Comparison of ENCODE assay signal across 1 cellular context in the genomic region with DNA sequence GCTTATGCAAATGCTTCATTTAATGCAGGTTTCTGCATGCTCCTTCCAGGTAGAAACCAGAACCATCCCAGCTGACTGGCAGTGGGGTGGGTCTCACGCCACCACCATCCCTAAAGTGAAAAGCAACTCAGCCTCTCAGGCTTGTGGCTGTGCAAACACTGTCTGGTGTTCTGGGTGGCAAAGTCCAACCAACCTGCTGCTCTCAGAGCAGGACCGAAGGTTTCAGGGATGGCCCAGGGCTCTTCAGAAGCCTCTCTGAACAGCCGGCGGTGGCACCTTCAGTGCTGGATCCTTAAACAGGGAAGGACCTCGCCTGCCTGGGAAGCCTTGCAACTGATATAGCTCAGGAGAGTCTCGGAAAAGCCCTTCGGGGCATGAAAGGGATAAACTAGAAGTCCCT.
TF ChIP-seq lines count a peak whose summit lies in the region.

No MANE protein-coding gene starts in this region.

TF ChIP-seq in HepG2, 621 proteins besides CTCF, POLR2A, EP300 and RAD21:
- peak; percentile 47; the same call in 1 of the 2 replicates for TF ChIP-seq ZNF564 (CRISPR knock-in tag; IDR thresholded peaks at IDR 0.05)
- TF ChIP-seq THYN1 (CRISPR knock-in tag; IDR thresholded peaks at IDR 0.05; ENCODE audit: borderline replicate concordance, low read depth) = no peak
- 0 out of 2 replicates have a peak, but pooled peaks have one; percentile 27 for TF ChIP-seq HDAC1 (CRISPR knock-in tag; IDR thresholded peaks at IDR 0.05)
- TF ChIP-seq HNF4A (CRISPR knock-in tag; IDR thresholded peaks at IDR 0.05) = peak; percentile 87
- TF ChIP-seq HNF4G (IDR thresholded peaks at IDR 0.05; ENCODE audit: borderline replicate concordance, low read depth, low read length) = peak; percentile 42; the same call in 1 of the 2 replicates
- no peak for TF ChIP-seq HNF4G (CRISPR knock-in tag; IDR thresholded peaks at IDR 0.05; ENCODE audit: borderline replicate concordance, low read depth)
- TF ChIP-seq, protein P1, sequence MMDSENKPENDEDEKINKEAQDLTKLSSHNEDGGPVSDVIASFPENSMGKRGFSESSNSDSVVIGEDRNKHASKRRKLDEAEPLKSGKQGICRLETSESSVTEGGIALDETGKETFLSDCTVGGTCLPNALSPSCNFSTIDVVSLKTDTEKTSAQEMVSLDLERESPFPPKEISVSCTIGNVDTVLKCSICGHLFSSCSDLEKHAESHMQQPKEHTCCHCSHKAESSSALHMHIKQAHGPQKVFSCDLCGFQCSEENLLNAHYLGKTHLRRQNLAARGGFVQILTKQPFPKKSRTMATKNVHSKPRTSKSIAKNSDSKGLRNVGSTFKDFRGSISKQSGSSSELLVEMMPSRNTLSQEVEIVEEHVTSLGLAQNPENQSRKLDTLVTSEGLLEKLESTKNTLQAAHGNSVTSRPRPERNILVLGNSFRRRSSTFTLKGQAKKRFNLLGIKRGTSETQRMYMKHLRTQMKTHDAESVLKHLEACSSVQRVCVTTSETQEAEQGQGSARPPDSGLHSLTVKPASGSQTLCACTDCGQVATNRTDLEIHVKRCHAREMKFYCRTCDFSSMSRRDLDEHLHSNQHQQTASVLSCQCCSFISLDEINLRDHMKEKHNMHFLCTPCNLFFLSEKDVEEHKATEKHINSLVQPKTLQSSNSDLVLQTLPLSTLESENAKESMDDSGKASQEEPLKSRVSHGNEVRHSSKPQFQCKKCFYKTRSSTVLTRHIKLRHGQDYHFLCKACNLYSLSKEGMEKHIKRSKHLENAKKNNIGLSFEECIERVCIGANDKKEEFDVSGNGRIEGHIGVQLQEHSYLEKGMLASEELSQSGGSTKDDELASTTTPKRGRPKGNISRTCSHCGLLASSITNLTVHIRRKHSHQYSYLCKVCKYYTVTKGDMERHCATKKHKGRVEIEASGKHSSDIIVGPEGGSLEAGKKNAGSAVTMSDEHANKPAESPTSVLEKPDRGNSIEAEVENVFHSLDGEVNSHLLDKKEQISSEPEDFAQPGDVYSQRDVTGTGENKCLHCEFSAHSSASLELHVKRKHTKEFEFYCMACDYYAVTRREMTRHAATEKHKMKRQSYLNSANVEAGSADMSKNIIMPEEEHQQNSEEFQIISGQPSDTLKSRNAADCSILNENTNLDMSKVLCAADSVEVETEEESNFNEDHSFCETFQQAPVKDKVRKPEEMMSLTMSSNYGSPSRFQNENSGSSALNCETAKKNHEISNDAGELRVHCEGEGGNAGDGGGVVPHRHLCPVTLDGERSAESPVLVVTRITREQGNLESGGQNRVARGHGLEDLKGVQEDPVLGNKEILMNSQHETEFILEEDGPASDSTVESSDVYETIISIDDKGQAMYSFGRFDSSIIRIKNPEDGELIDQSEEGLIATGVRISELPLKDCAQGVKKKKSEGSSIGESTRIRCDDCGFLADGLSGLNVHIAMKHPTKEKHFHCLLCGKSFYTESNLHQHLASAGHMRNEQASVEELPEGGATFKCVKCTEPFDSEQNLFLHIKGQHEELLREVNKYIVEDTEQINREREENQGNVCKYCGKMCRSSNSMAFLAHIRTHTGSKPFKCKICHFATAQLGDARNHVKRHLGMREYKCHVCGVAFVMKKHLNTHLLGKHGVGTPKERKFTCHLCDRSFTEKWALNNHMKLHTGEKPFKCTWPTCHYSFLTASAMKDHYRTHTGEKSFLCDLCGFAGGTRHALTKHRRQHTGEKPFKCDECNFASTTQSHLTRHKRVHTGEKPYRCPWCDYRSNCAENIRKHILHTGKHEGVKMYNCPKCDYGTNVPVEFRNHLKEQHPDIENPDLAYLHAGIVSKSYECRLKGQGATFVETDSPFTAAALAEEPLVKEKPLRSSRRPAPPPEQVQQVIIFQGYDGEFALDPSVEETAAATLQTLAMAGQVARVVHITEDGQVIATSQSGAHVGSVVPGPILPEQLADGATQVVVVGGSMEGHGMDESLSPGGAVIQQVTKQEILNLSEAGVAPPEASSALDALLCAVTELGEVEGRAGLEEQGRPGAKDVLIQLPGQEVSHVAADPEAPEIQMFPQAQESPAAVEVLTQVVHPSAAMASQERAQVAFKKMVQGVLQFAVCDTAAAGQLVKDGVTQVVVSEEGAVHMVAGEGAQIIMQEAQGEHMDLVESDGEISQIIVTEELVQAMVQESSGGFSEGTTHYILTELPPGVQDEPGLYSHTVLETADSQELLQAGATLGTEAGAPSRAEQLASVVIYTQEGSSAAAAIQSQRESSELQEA (CRISPR knock-in tag; IDR thresholded peaks at IDR 0.05; ENCODE audit: not compliant biosample characterization) = no peak
- no peak for TF ChIP-seq MIXL1 (CRISPR knock-in tag; IDR thresholded peaks at IDR 0.05)
- TF ChIP-seq FOXA1 (IDR thresholded peaks at IDR 0.05) = no peak
- TF ChIP-seq FOXA1 (CRISPR knock-in tag; IDR thresholded peaks at IDR 0.05) = 0 out of 2 replicates have a peak, but pooled peaks have one; percentile 33
- TF ChIP-seq FOXA3 (CRISPR knock-in tag; IDR thresholded peaks at IDR 0.05) = 0 out of 2 replicates have a peak, but pooled peaks have one; percentile 13
- TF ChIP-seq, protein P2, sequence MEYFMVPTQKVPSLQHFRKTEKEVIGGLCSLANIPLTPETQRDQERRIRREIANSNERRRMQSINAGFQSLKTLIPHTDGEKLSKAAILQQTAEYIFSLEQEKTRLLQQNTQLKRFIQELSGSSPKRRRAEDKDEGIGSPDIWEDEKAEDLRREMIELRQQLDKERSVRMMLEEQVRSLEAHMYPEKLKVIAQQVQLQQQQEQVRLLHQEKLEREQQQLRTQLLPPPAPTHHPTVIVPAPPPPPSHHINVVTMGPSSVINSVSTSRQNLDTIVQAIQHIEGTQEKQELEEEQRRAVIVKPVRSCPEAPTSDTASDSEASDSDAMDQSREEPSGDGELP (IDR thresholded peaks at IDR 0.05; ENCODE audit: borderline replicate concordance, low read depth) = peak; percentile 43; the same call in 1 of the 2 replicates
- TF ChIP-seq, protein P3, sequence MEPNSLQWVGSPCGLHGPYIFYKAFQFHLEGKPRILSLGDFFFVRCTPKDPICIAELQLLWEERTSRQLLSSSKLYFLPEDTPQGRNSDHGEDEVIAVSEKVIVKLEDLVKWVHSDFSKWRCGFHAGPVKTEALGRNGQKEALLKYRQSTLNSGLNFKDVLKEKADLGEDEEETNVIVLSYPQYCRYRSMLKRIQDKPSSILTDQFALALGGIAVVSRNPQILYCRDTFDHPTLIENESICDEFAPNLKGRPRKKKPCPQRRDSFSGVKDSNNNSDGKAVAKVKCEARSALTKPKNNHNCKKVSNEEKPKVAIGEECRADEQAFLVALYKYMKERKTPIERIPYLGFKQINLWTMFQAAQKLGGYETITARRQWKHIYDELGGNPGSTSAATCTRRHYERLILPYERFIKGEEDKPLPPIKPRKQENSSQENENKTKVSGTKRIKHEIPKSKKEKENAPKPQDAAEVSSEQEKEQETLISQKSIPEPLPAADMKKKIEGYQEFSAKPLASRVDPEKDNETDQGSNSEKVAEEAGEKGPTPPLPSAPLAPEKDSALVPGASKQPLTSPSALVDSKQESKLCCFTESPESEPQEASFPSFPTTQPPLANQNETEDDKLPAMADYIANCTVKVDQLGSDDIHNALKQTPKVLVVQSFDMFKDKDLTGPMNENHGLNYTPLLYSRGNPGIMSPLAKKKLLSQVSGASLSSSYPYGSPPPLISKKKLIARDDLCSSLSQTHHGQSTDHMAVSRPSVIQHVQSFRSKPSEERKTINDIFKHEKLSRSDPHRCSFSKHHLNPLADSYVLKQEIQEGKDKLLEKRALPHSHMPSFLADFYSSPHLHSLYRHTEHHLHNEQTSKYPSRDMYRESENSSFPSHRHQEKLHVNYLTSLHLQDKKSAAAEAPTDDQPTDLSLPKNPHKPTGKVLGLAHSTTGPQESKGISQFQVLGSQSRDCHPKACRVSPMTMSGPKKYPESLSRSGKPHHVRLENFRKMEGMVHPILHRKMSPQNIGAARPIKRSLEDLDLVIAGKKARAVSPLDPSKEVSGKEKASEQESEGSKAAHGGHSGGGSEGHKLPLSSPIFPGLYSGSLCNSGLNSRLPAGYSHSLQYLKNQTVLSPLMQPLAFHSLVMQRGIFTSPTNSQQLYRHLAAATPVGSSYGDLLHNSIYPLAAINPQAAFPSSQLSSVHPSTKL (CRISPR knock-in tag; IDR thresholded peaks at IDR 0.05) = 0 out of 2 replicates have a peak, but pooled peaks have one; percentile 19
- TF ChIP-seq, protein P4, sequence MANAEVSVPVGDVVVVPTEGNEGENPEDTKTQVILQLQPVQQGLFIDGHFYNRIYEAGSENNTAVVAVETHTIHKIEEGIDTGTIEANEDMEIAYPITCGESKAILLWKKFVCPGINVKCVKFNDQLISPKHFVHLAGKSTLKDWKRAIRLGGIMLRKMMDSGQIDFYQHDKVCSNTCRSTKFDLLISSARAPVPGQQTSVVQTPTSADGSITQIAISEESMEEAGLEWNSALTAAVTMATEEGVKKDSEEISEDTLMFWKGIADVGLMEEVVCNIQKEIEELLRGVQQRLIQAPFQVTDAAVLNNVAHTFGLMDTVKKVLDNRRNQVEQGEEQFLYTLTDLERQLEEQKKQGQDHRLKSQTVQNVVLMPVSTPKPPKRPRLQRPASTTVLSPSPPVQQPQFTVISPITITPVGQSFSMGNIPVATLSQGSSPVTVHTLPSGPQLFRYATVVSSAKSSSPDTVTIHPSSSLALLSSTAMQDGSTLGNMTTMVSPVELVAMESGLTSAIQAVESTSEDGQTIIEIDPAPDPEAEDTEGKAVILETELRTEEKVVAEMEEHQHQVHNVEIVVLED (CRISPR knock-in tag; IDR thresholded peaks at IDR 0.05; ENCODE audit: borderline replicate concordance) = 0 out of 2 replicates have a peak, but pooled peaks have one; percentile 20
